Comparison of ENCODE assay signal across 16 cellular contexts in the genomic region with DNA sequence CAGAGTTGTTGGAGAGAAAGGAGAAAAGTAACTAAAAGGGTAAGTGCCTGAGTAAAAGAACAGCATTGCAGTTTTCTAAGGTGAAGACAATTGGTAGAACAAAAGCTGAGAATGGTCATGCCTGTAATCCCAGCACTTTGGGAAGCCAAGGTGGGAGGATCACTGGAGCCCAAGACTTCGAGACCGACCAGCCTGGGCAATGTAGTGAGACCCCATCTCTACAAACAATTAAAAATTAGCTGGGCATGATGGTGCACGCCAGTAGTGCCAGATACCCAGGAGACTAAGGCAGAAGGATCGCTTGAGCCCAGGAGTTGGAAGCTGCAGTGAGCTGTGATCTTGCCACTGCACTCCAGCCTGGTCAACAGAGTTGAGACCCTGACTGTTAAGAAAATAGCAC. TPM values are rescaled to one million over a fixed set of nuclear protein-coding genes. Genes with fewer than 3 reads are reported as not detected.
DNase-seq lines count a peak whose midpoint lies in the region; ATAC-seq, FAIRE-seq and TF ChIP-seq lines count a peak whose summit lies in the region.
"Had no signal": no experiment of that assay in that cellular context is flagged by ENCODE, and none has a peak within 500 bp of the region (broad histone marks: within the 10 kb centered on the region; RNA-seq: fewer than 3 reads in every experiment).

No MANE protein-coding gene starts in this region.

- intact Hi-C loops in K562 (cut with micrococcal nuclease) (no loop called here), PC-9 (cut with micrococcal nuclease; ENCODE audit: unreplicated experiment) (no loop called here)

- no peaks in the 10 kb centered on the region for H3F3A ChIP-seq in MM.1S (ENCODE audit: insufficient read depth, low read length)
- peaks cover 46% of the 10 kb centered on the region for H3F3A ChIP-seq in PC-9 (ENCODE audit: insufficient read depth, low read depth)

- CTCF ChIA-PET in HEK293 (lab: Yijun Ruan, JAX) = interaction anchor here (0.6 kb wide), 1 partner anchor 12 kb away, joined by 4 read pairs; no protein-coding TSS in a partner anchor
- CTCF ChIA-PET in K562 (lab: Yijun Ruan, JAX; ENCODE audit: low intra/inter-chr PET ratio) = no interaction called here
- CTCF ChIA-PET in PC-9 (lab: Charles Lee) = no interaction called here

- TF ChIP-seq CTCF in HEK293 (tag by site-specific recombination; IDR thresholded peaks at IDR 0.05) (no peak), K562 (IDR thresholded peaks at IDR 0.05 in 2 of 3, conservative IDR thresholded peaks at IDR 0.05 in 1 of 3; ENCODE audit: insufficient read depth in 2 of 3, low read depth in 1 of 3, low read length in 3 of 3) (no peak), MM.1S (IDR thresholded peaks at IDR 0.05; ENCODE audit: low read length) (no peak), PC-9 (conservative IDR thresholded peaks at IDR 0.05) (no peak)

- H3K4me1 ChIP-seq in HEK293 (ENCODE audit: control insufficient read depth, insufficient read depth, low read length) (no peaks in the 10 kb centered on the region), K562 (replicated peaks in 1 of 2; ENCODE audit: control insufficient read depth in 2 of 2, insufficient read depth in 2 of 2, low read length in 2 of 2) (peaks cover 8 to 11% of the 10 kb centered on the region in 2 experiments; a peak in 4 of 5 replicates), MM.1S (ENCODE audit: low read length) (no peaks in the 10 kb centered on the region), PC-9 (replicated peaks; ENCODE audit: insufficient read depth) (peaks cover 49% of the 10 kb centered on the region)
- H3K4me1 ChIP-seq: BE2C had no signal

- peaks cover 3 to 19% of the 10 kb centered on the region in 2 experiments; a peak in 2 of 3 replicates for H3K36me3 ChIP-seq in HEK293 (ENCODE audit: control insufficient read depth in 2 of 2, insufficient read depth in 1 of 2, low read length in 2 of 2)
- no peaks in the 10 kb centered on the region; the same call in 2 of the 3 replicates for H3K36me3 ChIP-seq in K562 (ENCODE audit: control insufficient read depth, insufficient read depth, low read length)
- no peaks in the 10 kb centered on the region for H3K36me3 ChIP-seq in MM.1S (replicated peaks; ENCODE audit: insufficient read depth, low read length)
- no peaks in the 10 kb centered on the region for H3K36me3 ChIP-seq in PC-9 (ENCODE audit: low read depth)
- H3K36me3 ChIP-seq: BE2C had no signal

- BruUV-seq in K562 (replicated peaks; lab: Mats Ljungman, UMichigan) = no TSS peak
- no TSS peak for BruUV-seq in PC-9 (replicated peaks; lab: Mats Ljungman, UMichigan)

- no peak for TF ChIP-seq EP300 in K562 (IDR thresholded peaks at IDR 0.05; ENCODE audit: low read length)

- H3K27ac Mint-ChIP-seq in memory B cell = peak overlapping the region; percentile 25

- no peaks in the 10 kb centered on the region for H3K27me3 ChIP-seq in K562 (ENCODE audit: control insufficient read depth in 2 of 2, insufficient read depth in 2 of 2, low read length in 2 of 2)
- H3K27me3 ChIP-seq in MM.1S (replicated peaks; ENCODE audit: insufficient read depth, low read length) = no peaks in the 10 kb centered on the region
- H3K27me3 ChIP-seq in PC-9 (ENCODE audit: insufficient read depth, low read depth) = no peaks in the 10 kb centered on the region
- H3K27me3 ChIP-seq: BE2C had no signal

- TF ChIP-seq RAD21 in K562 (CRISPR knock-in tag; conservative IDR thresholded peaks at IDR 0.05 in 1 of 2, IDR thresholded peaks at IDR 0.05 in 1 of 2) = no peak

- in situ Hi-C loops in K562 (cut with MboI) = no loop called here

- no peak overlapping the region for H3K4me3 ChIP-seq in HEK293 (ENCODE audit: low read depth, low read length)
- no peak overlapping the region for H3K4me3 ChIP-seq in K562
- H3K4me3 ChIP-seq in MM.1S (ENCODE audit: low read length) = no peak overlapping the region
- no peak overlapping the region for H3K4me3 ChIP-seq in PC-9
- H3K4me3 ChIP-seq: GM12878, GM23248 had no signal

- POLR2A ChIA-PET in HEK293 (lab: Yijun Ruan, JAX) = no interaction called here
- POLR2A ChIA-PET in K562 (lab: Yijun Ruan, JAX) = interaction anchor here (0.6 to 1.0 kb wide), 4 partner anchors 19 to 92 kb away, joined by 3 to 4 read pairs (median 4); no protein-coding TSS in a partner anchor
- POLR2A ChIA-PET in PC-9 (lab: Charles Lee; ENCODE audit: unreplicated experiment) = no interaction called here

- no peaks in the 10 kb centered on the region for H3K27me3 Mint-ChIP-seq in memory B cell
- H3K27me3 Mint-ChIP-seq: CD4-positive, alpha-beta memory T cell had no signal

- 72% methylated on average over 4 of the region's 4 CpGs for WGBS in K562 (ENCODE audit: insufficient coverage, low coverage, missing lambda C conversion rate)

- no peak for DNase-seq in K562 (ENCODE audit: extremely low read depth in 1 of 4, low spot score in 3 of 4)
- no peak for DNase-seq in memory B cell (ENCODE audit: low spot score in 2 of 2)
- no peak for DNase-seq in MM.1S
- DNase-seq in activated CD4-positive, CD25-positive, alpha-beta regulatory T cell (lab: John Stamatoyannopoulos, UW) = no peak
- DNase-seq in PC-9 = no peak
- DNase-seq: BE2C; CD4-positive, alpha-beta memory T cell; DMS79; GM23248 had no signal

- no peak overlapping the region for H3K9ac ChIP-seq in K562 (ENCODE audit: insufficient read depth in 1 of 2, low read depth in 2 of 2, low read length in 2 of 2)
- no peak overlapping the region for H3K9ac ChIP-seq in MM.1S (ENCODE audit: low read length)
- H3K9ac ChIP-seq: GM23248 had no signal

- no peak for FAIRE-seq in K562 (lab: Jason Lieb, UNC)
- FAIRE-seq: A204.1, GM12878, GM18507, H54 had no signal

- H3K4me2 ChIP-seq in K562 (ENCODE audit: insufficient read depth, low read length) (no peak overlapping the region), MM.1S (ENCODE audit: low read depth, low read length) (no peak overlapping the region), PC-9 (no peak overlapping the region)

- no peak overlapping the region for H3K27ac ChIP-seq in HEK293 (ENCODE audit: extremely low read depth, low read depth, low read length)
- no peak overlapping the region for H3K27ac ChIP-seq in K562 (ENCODE audit: extremely low read depth, low read depth, low read length)
- H3K27ac ChIP-seq in MM.1S (ENCODE audit: low read length) = no peak overlapping the region
- no peak overlapping the region for H3K27ac ChIP-seq in PC-9
- H3K27ac ChIP-seq: C4-2B, GM23248 had no signal

- peaks cover 6% of the 10 kb centered on the region for H3K36me3 Mint-ChIP-seq in memory B cell

- H3K4me3 Mint-ChIP-seq in memory B cell = no peak overlapping the region
- H3K4me3 Mint-ChIP-seq: CD4-positive, alpha-beta memory T cell had no signal

- no peak for TF ChIP-seq POLR2A in K562 (conservative IDR thresholded peaks at IDR 0.05)

- H3K9me2 ChIP-seq in MM.1S (replicated peaks; ENCODE audit: insufficient read depth, low read length) = no peaks in the 10 kb centered on the region
- H3K9me2 ChIP-seq in PC-9 (ENCODE audit: insufficient read depth) = no peaks in the 10 kb centered on the region

- H3K79me2 ChIP-seq in K562 (ENCODE audit: control insufficient read depth, insufficient read depth, low read length) (no peaks in the 10 kb centered on the region), MM.1S (ENCODE audit: low read length) (no peaks in the 10 kb centered on the region), PC-9 (ENCODE audit: low read depth) (no peaks in the 10 kb centered on the region)

- H3K4me1 Mint-ChIP-seq in memory B cell = no peaks in the 10 kb centered on the region

- H4K20me1 ChIP-seq in K562 (replicated peaks; ENCODE audit: control insufficient read depth, insufficient read depth, low read length) = no peaks in the 10 kb centered on the region
- H4K20me1 ChIP-seq in MM.1S (ENCODE audit: insufficient read depth, low read length) = no peaks in the 10 kb centered on the region
- H4K20me1 ChIP-seq in PC-9 (ENCODE audit: insufficient read depth) = no peaks in the 10 kb centered on the region

- no peaks in the 10 kb centered on the region for H3K9me3 Mint-ChIP-seq in memory B cell
- H3K9me3 Mint-ChIP-seq: CD4-positive, alpha-beta memory T cell had no signal

- H3K9me1 ChIP-seq in K562 (ENCODE audit: control insufficient read depth, insufficient read depth, low read length) = no peaks in the 10 kb centered on the region

- ATAC-seq in K562 (no peak), memory B cell (ENCODE audit: low read depth) (no peak), GM19452 (IDR thresholded peaks at IDR 0.05; ENCODE audit: unreplicated experiment) (no peak)
- ATAC-seq: GM12878 had no signal

- H3K9me3 ChIP-seq in HEK293 (ENCODE audit: control insufficient read depth, insufficient read depth, low read depth, low read length) (no peaks in the 10 kb centered on the region), K562 (replicated peaks; ENCODE audit: control insufficient read depth, insufficient read depth, low read depth, low read length) (no peaks in the 10 kb centered on the region), MM.1S (replicated peaks; ENCODE audit: insufficient read depth, low read length) (no peaks in the 10 kb centered on the region), PC-9 (ENCODE audit: insufficient read depth, low read depth) (no peaks in the 10 kb centered on the region)
- H3K9me3 ChIP-seq: BE2C had no signal

- no peak overlapping the region for H2AFZ ChIP-seq in K562 (ENCODE audit: low read depth, low read length)
- H2AFZ ChIP-seq in MM.1S (ENCODE audit: low read length) = no peak overlapping the region
- no peak overlapping the region for H2AFZ ChIP-seq in PC-9
- H2AFZ ChIP-seq: GM23248 had no signal

RNA-seq across cellular contexts. Expression of gene PGD, which starts 15.2 kb away (rescaled TPM):
- total RNA-seq in K562 (2011; cell fraction: chromatin; rRNA removed; ENCODE audit: low replicate concordance) = 148 and 225 TPM in 2 replicates
- 169 and 177 TPM in 2 replicates for total RNA-seq in K562 (2011; cell fraction: nucleolus; rRNA removed)
- total RNA-seq in K562 (2011; cell fraction: nucleoplasm; rRNA removed) = 160 and 163 TPM in 2 replicates
- total RNA-seq in K562 (2014; rRNA removed) (239 and 254 TPM in 2 replicates), K562 (2014; rRNA removed; fragmentation: Illumina TruSeq; extraction: Trizol) (152 and 177 TPM in 2 replicates), K562 (2015; rRNA removed; fragmentation: Illumina TruSeq; extraction: Trizol) (191 and 200 TPM in 2 replicates), K562 (2021) (339 and 353 TPM in 2 replicates), PC-9 (2021) (526 and 559 TPM in 2 replicates)
- polyA plus RNA-seq in K562 (2011; rRNA removed) (185 and 229 TPM in 2 replicates), K562 (2014; fragmentation: Illumina TruSeq; extraction: Trizol) (402 and 513 TPM in 2 replicates), K562 (2014; fragmentation: Nextera tagmentation; extraction: Ambion mirVana) (100 to 1,000 TPM; 292 to 542 TPM), K562 (2014; rRNA removed) (257 and 270 TPM in 2 replicates)
- polyA plus RNA-seq in K562 (2011; cell fraction: cytosol; rRNA removed) = 256 and 298 TPM in 2 replicates
- polyA plus RNA-seq in K562 (2011; cell fraction: nucleus; rRNA removed) = 137 and 184 TPM in 2 replicates
- 387 and 522 TPM in 2 replicates for polyA plus RNA-seq in K562 (2012)
- 230 and 264 TPM in 2 replicates for polyA minus RNA-seq in K562 (2011; rRNA and poly(A)+ RNA removed)
- 167 and 254 TPM in 2 replicates for polyA minus RNA-seq in K562 (2011; cell fraction: cytosol; rRNA and poly(A)+ RNA removed)
- 47.3 and 81.1 TPM in 2 replicates for polyA minus RNA-seq in K562 (2011; cell fraction: nucleus; rRNA and poly(A)+ RNA removed)

RNA-seq across cellular contexts. Expression of gene CENPS, which starts 46.6 kb away (rescaled TPM):
- total RNA-seq in K562 (2011; cell fraction: chromatin; rRNA removed; ENCODE audit: low replicate concordance) = 7.7 and 8.5 TPM in 2 replicates
- 5.1 and 5.8 TPM in 2 replicates for total RNA-seq in K562 (2011; cell fraction: nucleolus; rRNA removed)
- 6.0 and 8.2 TPM in 2 replicates for total RNA-seq in K562 (2011; cell fraction: nucleoplasm; rRNA removed)
- total RNA-seq in K562 (2014; rRNA removed) (21.7 and 24.0 TPM in 2 replicates), K562 (2014; rRNA removed; fragmentation: Illumina TruSeq; extraction: Trizol) (31.8 and 33.4 TPM in 2 replicates), K562 (2015; rRNA removed; fragmentation: Illumina TruSeq; extraction: Trizol) (26.7 and 31.3 TPM in 2 replicates), K562 (2021) (27.1 and 28.9 TPM in 2 replicates), PC-9 (2021) (28.5 and 35.9 TPM in 2 replicates)
- polyA plus RNA-seq in K562 (2011; rRNA removed) (12.6 and 14.0 TPM in 2 replicates), K562 (2014; fragmentation: Illumina TruSeq; extraction: Trizol) (26.0 and 26.3 TPM in 2 replicates), K562 (2014; fragmentation: Nextera tagmentation; extraction: Ambion mirVana) (10 to 100 TPM; 10.2 to 16.4 TPM), K562 (2014; rRNA removed) (20.5 and 36.0 TPM in 2 replicates)
- 9.0 and 12.0 TPM in 2 replicates for polyA plus RNA-seq in K562 (2011; cell fraction: cytosol; rRNA removed)
- 4.9 and 6.3 TPM in 2 replicates for polyA plus RNA-seq in K562 (2011; cell fraction: nucleus; rRNA removed)
- polyA plus RNA-seq in K562 (2012) = 29.5 and 36.6 TPM in 2 replicates
- 4.9 and 5.4 TPM in 2 replicates for polyA minus RNA-seq in K562 (2011; rRNA and poly(A)+ RNA removed)
- polyA minus RNA-seq in K562 (2011; cell fraction: cytosol; rRNA and poly(A)+ RNA removed) = 2.4 and 4.5 TPM in 2 replicates
- polyA minus RNA-seq in K562 (2011; cell fraction: nucleus; rRNA and poly(A)+ RNA removed) = 3.0 and 6.7 TPM in 2 replicates

Comparison
In these comparisons a context has a peak if more than half of its experiments do, and no peak if none do; other contexts are left out.
1. Of the 44 proteins assayed by ChIP-seq in both K562 and HEK293: peak only in K562: none; only in HEK293: none; in both: ZNF121; in neither: 43.